In genomic region chr11:75199412-75199955, GRCh38 we compare ENCODE assay signal across 32 cellular contexts. TPM values are rescaled to one million over a fixed set of nuclear protein-coding genes. Genes with fewer than 3 reads are reported as not detected.
DNase-seq lines count a peak whose midpoint lies in the region; ATAC-seq and TF ChIP-seq lines count a peak whose summit lies in the region.
"Had no signal": no experiment of that assay in that cellular context is flagged by ENCODE, and none has a peak within 500 bp of the region (broad histone marks: within the 10 kb centered on the region; RNA-seq: fewer than 3 reads in every experiment).

No MANE protein-coding gene starts in this region.

- H3K9me3 ChIP-seq in gastrocnemius medialis: no peaks in the 10 kb centered on the region
- H3K9me3 ChIP-seq: BLaER1, esophagus squamous epithelium, testis had no signal

- H3K4me3 Mint-ChIP-seq in CD14-positive monocyte: no peak overlapping the region
- H3K4me3 Mint-ChIP-seq in dendritic cell treated with granulocyte-macrophage colony-stimulating factor and Interleukin-4, amounts not matched to agents 40 ng/mL and 50 ng/mL, for 4 days: no peak overlapping the region
- H3K4me3 Mint-ChIP-seq: activated CD4-positive, alpha-beta T cell treated with anti-CD3 and anti-CD28 coated beads, Interleukin-2, amount 10 ng/mL, durations not matched to agents 24 days and 14 days; activated naive CD4-positive, alpha-beta T cell treated with anti-CD3 and anti-CD28 coated beads, Interleukin-2, amount 10 ng/mL, durations not matched to agents 7 days and 5 days; immature natural killer cell; naive thymus-derived CD4-positive, alpha-beta T cell; T-helper 2 cell treated with Interferon-gamma antibody and Interleukin-4, amounts not matched to agents 5 μg/mL and 100 μg/mL, for 36 hours had no signal

- no peak for TF ChIP-seq POLR2A in gastrocnemius medialis (IDR thresholded peaks at IDR 0.05)

- H3K27ac Mint-ChIP-seq in CD14-positive monocyte: no peak overlapping the region
- peak overlapping the region; percentile 31 for H3K27ac Mint-ChIP-seq in dendritic cell treated with granulocyte-macrophage colony-stimulating factor and Interleukin-4, amounts not matched to agents 40 ng/mL and 50 ng/mL, for 4 days
- H3K27ac Mint-ChIP-seq: activated CD4-positive, alpha-beta T cell treated with anti-CD3 and anti-CD28 coated beads, Interleukin-2, amount 10 ng/mL, durations not matched to agents 24 days and 14 days; activated naive CD4-positive, alpha-beta T cell treated with anti-CD3 and anti-CD28 coated beads, Interleukin-2, amount 10 ng/mL, durations not matched to agents 7 days and 5 days; immature natural killer cell; T-helper 2 cell treated with Interferon-gamma antibody and Interleukin-4, amounts not matched to agents 5 μg/mL and 100 μg/mL, for 36 hours had no signal

- H3K4me3 ChIP-seq in H7 (ENCODE audit: insufficient read depth, low read depth, low read length) (no peak overlapping the region), gastrocnemius medialis (no peak overlapping the region)
- H3K4me3 ChIP-seq: BLaER1, coronary artery, esophagus squamous epithelium, hepatocyte, testis had no signal

- peaks cover 14% of the 10 kb centered on the region for H3K4me1 Mint-ChIP-seq in CD14-positive monocyte
- H3K4me1 Mint-ChIP-seq in dendritic cell treated with granulocyte-macrophage colony-stimulating factor and Interleukin-4, amounts not matched to agents 40 ng/mL and 50 ng/mL, for 4 days (ENCODE audit: low read depth): peaks cover 89% of the 10 kb centered on the region
- H3K4me1 Mint-ChIP-seq: activated CD4-positive, alpha-beta T cell treated with anti-CD3 and anti-CD28 coated beads, Interleukin-2, amount 10 ng/mL, durations not matched to agents 24 days and 14 days; activated naive CD4-positive, alpha-beta T cell treated with anti-CD3 and anti-CD28 coated beads, Interleukin-2, amount 10 ng/mL, durations not matched to agents 7 days and 5 days; immature natural killer cell; naive thymus-derived CD4-positive, alpha-beta T cell had no signal

- DNase-seq in CD14-positive monocyte (ENCODE audit: low spot score) (peak; percentile 36), H7 (peak; percentile 33), NCI-H2196 (lab: John Stamatoyannopoulos, UW; ENCODE audit: unreplicated experiment) (peak; percentile 74), gastrocnemius medialis (no peak), EL (no peak), midbrain (lab: John Stamatoyannopoulos, UW) (no peak)
- DNase-seq: activated CD4-positive, alpha-beta T cell treated with anti-CD3 and anti-CD28 coated beads, Interleukin-2, amount 10 ng/mL, durations not matched to agents 24 days and 14 days; activated naive CD4-positive, alpha-beta T cell treated with anti-CD3 and anti-CD28 coated beads, Interleukin-2, amount 10 ng/mL, durations not matched to agents 7 days and 5 days; activated T-cell treated with anti-CD3 and anti-CD28 coated beads, Interleukin-2, amount 50 U/mL, for 48 hours; Calu3; esophagus squamous epithelium; immature natural killer cell; KBM-7; mesendoderm; MM.1S; naive thymus-derived CD4-positive, alpha-beta T cell; NCI-H1694; NCI-H526; retina; stimulated activated CD4-positive, alpha-beta T cell treated with anti-CD3 and anti-CD28 coated beads, Interleukin-4, amount 100 ng/mL, for 1 hour; stimulated activated naive CD4-positive, alpha-beta T cell had no signal

- peaks cover 21 to 38% (median 22%) of the 10 kb centered on the region in 3 donors for H3K27me3 Mint-ChIP-seq in CD14-positive monocyte (ENCODE audit: low read depth in 3 of 3)
- H3K27me3 Mint-ChIP-seq in dendritic cell treated with granulocyte-macrophage colony-stimulating factor and Interleukin-4, amounts not matched to agents 40 ng/mL and 50 ng/mL, for 4 days: peaks cover 19% of the 10 kb centered on the region

- in situ Hi-C loops in gastrocnemius medialis (cut with MboI; ENCODE audit: low sequenced_read_pairs in 4 of 4): no loop called here

- no peaks in the 10 kb centered on the region for H3K36me3 ChIP-seq in H7 (replicated peaks; ENCODE audit: control insufficient read depth, insufficient read depth, low read length)
- H3K36me3 ChIP-seq in gastrocnemius medialis: no peaks in the 10 kb centered on the region
- H3K36me3 ChIP-seq: BLaER1 had no signal

- H3K27me3 ChIP-seq in H7 (ENCODE audit: control insufficient read depth, insufficient read depth, low read length) (no peaks in the 10 kb centered on the region), gastrocnemius medialis (no peaks in the 10 kb centered on the region)
- H3K27me3 ChIP-seq: BLaER1, esophagus squamous epithelium, hepatocyte, testis had no signal

- H3K9me3 Mint-ChIP-seq in CD14-positive monocyte: no peaks in the 10 kb centered on the region
- H3K9me3 Mint-ChIP-seq in dendritic cell treated with granulocyte-macrophage colony-stimulating factor and Interleukin-4, amounts not matched to agents 40 ng/mL and 50 ng/mL, for 4 days: no peaks in the 10 kb centered on the region
- H3K9me3 Mint-ChIP-seq: activated CD4-positive, alpha-beta T cell treated with anti-CD3 and anti-CD28 coated beads, Interleukin-2, amount 10 ng/mL, durations not matched to agents 24 days and 14 days; activated naive CD4-positive, alpha-beta T cell treated with anti-CD3 and anti-CD28 coated beads, Interleukin-2, amount 10 ng/mL, durations not matched to agents 7 days and 5 days; immature natural killer cell; naive thymus-derived CD4-positive, alpha-beta T cell; T-helper 2 cell treated with Interferon-gamma antibody and Interleukin-4, amounts not matched to agents 5 μg/mL and 100 μg/mL, for 36 hours had no signal

- no peaks in the 10 kb centered on the region for H3K36me3 Mint-ChIP-seq in CD14-positive monocyte
- H3K36me3 Mint-ChIP-seq in dendritic cell treated with granulocyte-macrophage colony-stimulating factor and Interleukin-4, amounts not matched to agents 40 ng/mL and 50 ng/mL, for 4 days (ENCODE audit: low read depth): peaks cover 100% of the 10 kb centered on the region
- H3K36me3 Mint-ChIP-seq: activated naive CD4-positive, alpha-beta T cell treated with anti-CD3 and anti-CD28 coated beads, Interleukin-2, amount 10 ng/mL, durations not matched to agents 7 days and 5 days; immature natural killer cell; naive thymus-derived CD4-positive, alpha-beta T cell had no signal

- H3K4me1 ChIP-seq in gastrocnemius medialis: no peaks in the 10 kb centered on the region

- no peak overlapping the region for H3K27ac ChIP-seq in gastrocnemius medialis
- H3K27ac ChIP-seq: BLaER1, esophagus squamous epithelium, hepatocyte, testis, VCaP had no signal

- intact Hi-C loops in CD14-positive monocyte (cut with micrococcal nuclease) (no loop called here), gastrocnemius medialis (cut with DNase I; ENCODE audit: low total_unique reads) (no loop called here)
- intact Hi-C loops in dendritic cell treated with granulocyte-macrophage colony-stimulating factor and Interleukin-4, amounts not matched to agents 40 ng/mL and 50 ng/mL, for 4 days (cut with micrococcal nuclease): no loop called here

- ATAC-seq in gastrocnemius medialis: no peak
- no peak for ATAC-seq in HG02970 (IDR thresholded peaks at IDR 0.05; ENCODE audit: low FRiP score, unreplicated experiment)
- ATAC-seq: left lobe of liver; naive thymus-derived CD4-positive, alpha-beta T cell had no signal

- TF ChIP-seq CTCF in CD14-positive monocyte (IDR thresholded peaks at IDR 0.05): no peak
- TF ChIP-seq CTCF in gastrocnemius medialis (IDR thresholded peaks at IDR 0.05 in 4 of 5, conservative IDR thresholded peaks at IDR 0.05 in 1 of 5): no peak

RNA-seq across cellular contexts. Expression of gene TPBGL, which starts 41.1 kb away (rescaled TPM):
- not detected for polyA plus RNA-seq in CD14-positive monocyte
- not detected in 2 replicates for total RNA-seq in H7 (2014; rRNA removed; shearing (Covaris generic))
- not detected for total RNA-seq in gastrocnemius medialis
- total RNA-seq: Calu3, frontal cortex, hepatocyte, left lobe of liver had no signal

RNA-seq across cellular contexts. Expression of gene SLCO2B1, which starts 48.6 kb away (rescaled TPM):
- under 1 TPM in 1 of 2 donors, not detected in 1; 0.13 TPM for polyA plus RNA-seq in CD14-positive monocyte
- 0.07 TPM in 1 of 2 replicates, not detected in the other for total RNA-seq in H7 (2014; rRNA removed; shearing (Covaris generic))
- total RNA-seq in gastrocnemius medialis: 10 to 100 TPM in 1 of 4 donors, 1 to 10 TPM in 3; 1.9 to 17.6 (median 5.0) TPM
- total RNA-seq: activated CD4-positive, alpha-beta T cell treated with anti-CD3 and anti-CD28 coated beads, Interleukin-2, amount 10 ng/mL, durations not matched to agents 24 days and 14 days; HT1080 had no signal
- polyA plus RNA-seq: immature natural killer cell; naive thymus-derived CD4-positive, alpha-beta T cell had no signal

Comparison
In these comparisons a context has a peak if more than half of its experiments do, and no peak if none do; other contexts are left out.
1. DNase-seq: peak in CD14-positive monocyte (single experiment), H7 (single experiment) and NCI-H2196 (single experiment); none in gastrocnemius medialis (0 of 2), EL (single experiment) and midbrain (single experiment).